8 cellular contexts compared by ENCODE assay signal in genomic region chr11:65780770-65781151, GRCh38. TPM values are rescaled to one million over a fixed set of nuclear protein-coding genes. Genes with fewer than 3 reads are reported as not detected.
DNase-seq lines count a peak whose midpoint lies in the region; ATAC-seq and TF ChIP-seq lines count a peak whose summit lies in the region.

A gene with protein sequence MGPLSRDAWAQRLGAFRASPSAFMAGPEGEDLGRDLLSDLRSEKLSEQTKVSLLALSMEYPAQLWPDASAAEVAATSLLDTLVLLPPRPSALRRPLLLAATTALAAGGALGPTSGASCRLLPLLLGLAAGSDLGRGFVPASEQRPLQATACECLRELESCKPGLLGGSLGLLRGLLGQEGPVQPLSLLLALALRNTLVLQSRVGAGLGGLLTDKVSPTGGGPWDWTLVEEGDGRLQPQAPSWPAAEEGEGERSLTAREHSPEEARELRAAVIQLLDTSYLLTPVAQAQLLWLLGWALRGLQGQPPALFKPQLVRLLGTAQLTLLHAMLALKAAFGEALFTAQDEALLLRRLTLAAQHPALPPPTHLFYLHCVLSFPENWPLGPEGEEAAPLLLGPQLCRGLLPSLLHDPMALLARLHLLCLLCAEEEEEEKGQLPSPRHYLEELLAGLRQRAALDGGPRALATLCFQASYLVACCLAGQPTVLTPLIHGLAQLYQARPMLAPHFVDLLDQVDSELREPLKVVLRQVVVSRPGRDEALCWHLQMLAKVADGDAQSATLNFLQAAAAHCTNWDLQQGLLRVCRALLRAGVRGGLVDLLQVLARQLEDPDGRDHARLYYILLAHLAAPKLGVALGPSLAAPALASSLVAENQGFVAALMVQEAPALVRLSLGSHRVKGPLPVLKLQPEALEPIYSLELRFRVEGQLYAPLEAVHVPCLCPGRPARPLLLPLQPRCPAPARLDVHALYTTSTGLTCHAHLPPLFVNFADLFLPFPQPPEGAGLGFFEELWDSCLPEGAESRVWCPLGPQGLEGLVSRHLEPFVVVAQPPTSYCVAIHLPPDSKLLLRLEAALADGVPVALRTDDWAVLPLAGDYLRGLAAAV (minus strand): TSS chr11:65780976. CDS start chr11:65780591, 385 bp downstream.

- H3K27me3 ChIP-seq in MG63 (0 out of 2 replicates have a peak, but pooled peaks cover 2% of the 10 kb centered on the region), colonic mucosa (peaks cover 1% of the 10 kb centered on the region)

- H3K4me1 ChIP-seq in colonic mucosa = peaks cover 6% of the 10 kb centered on the region

- H3K4me3 Mint-ChIP-seq in activated CD4-positive, alpha-beta T cell treated with anti-CD3 and anti-CD28 coated beads for 36 hours = peak within 1 kb of the TSS; percentile 87

- DNase-seq in GM04504 (ENCODE audit: low read depth) (peak; percentile 38), MG63 (peak; percentile 72), colonic mucosa (peak; percentile 73), left kidney (ENCODE audit: low read depth, low spot score) (peak; percentile 70), NCI-H1694 treated with DMSO at 0.1 percent for 48 hours (lab: John Stamatoyannopoulos, UW) (no peak)
- peak; percentile 87 for DNase-seq in activated CD4-positive, alpha-beta T cell treated with anti-CD3 and anti-CD28 coated beads for 36 hours
- peak; percentile 66 for DNase-seq in stimulated activated CD4-positive, alpha-beta T cell treated with anti-CD3 and anti-CD28 coated beads, Interleukin-2, amount 100 ng/mL, for 4 hours (ENCODE audit: low read depth)

- peak within 1 kb of the TSS; percentile 71 to 73 for H3K9ac ChIP-seq in colonic mucosa (ENCODE audit: low read depth in 2 of 2, low read length in 2 of 2)

- ATAC-seq in GM21737 (IDR thresholded peaks at IDR 0.05; ENCODE audit: unreplicated experiment) = peak; percentile 44
- ATAC-seq in activated CD4-positive, alpha-beta T cell treated with anti-CD3 and anti-CD28 coated beads for 36 hours = peak; percentile 61

- H3K27ac ChIP-seq in colonic mucosa = peak within 1 kb of the TSS; percentile 88

- POLR2A ChIA-PET in activated CD4-positive, alpha-beta T cell treated with anti-CD3 and anti-CD28 coated beads for 36 hours (lab: Charles Lee) = interaction anchor here (0.6 to 2.0 kb wide), 4 partner anchors 9 to 79 kb away, joined by 3 to 6 read pairs (median 4); partner anchors contain the start of genes KAT5 and MUS81

- intact Hi-C loops in activated CD4-positive, alpha-beta T cell treated with anti-CD3 and anti-CD28 coated beads for 36 hours (cut with DNase I, micrococcal nuclease) = loop anchor here (1.0 to 2.0 kb wide), 12 partner anchors 38 to 272 kb away; partner anchors contain the start of genes BANF1 (in 1 of the 2), C11orf68 (in 1 of the 2), DRAP1 (in 1 of the 2) and EIF1AD (in 1 of the 2)
- intact Hi-C loops in colonic mucosa (cut with DNase I) = loop anchor here (1.0 kb wide), 1 partner anchor 38 kb away; no protein-coding TSS in a partner anchor

- peaks cover 17% of the 10 kb centered on the region for H3K27me3 Mint-ChIP-seq in activated CD4-positive, alpha-beta T cell treated with anti-CD3 and anti-CD28 coated beads for 36 hours

- peaks cover 3% of the 10 kb centered on the region for H3K36me3 Mint-ChIP-seq in activated CD4-positive, alpha-beta T cell treated with anti-CD3 and anti-CD28 coated beads for 36 hours (ENCODE audit: low read depth)

- H3K4me3 ChIP-seq in MG63 (peak within 1 kb of the TSS; percentile 77), colonic mucosa (peak within 1 kb of the TSS; percentile 91)

- no peak for TF ChIP-seq CTCF in colonic mucosa (IDR thresholded peaks at IDR 0.05)

- H3K9me3 ChIP-seq in MG63 (no peaks in the 10 kb centered on the region), colonic mucosa (no peaks in the 10 kb centered on the region)

- peaks cover 32% of the 10 kb centered on the region for H3K4me1 Mint-ChIP-seq in activated CD4-positive, alpha-beta T cell treated with anti-CD3 and anti-CD28 coated beads for 36 hours

- peak within 1 kb of the TSS; percentile 83 for H3K27ac Mint-ChIP-seq in activated CD4-positive, alpha-beta T cell treated with anti-CD3 and anti-CD28 coated beads for 36 hours

- CTCF ChIA-PET in activated CD4-positive, alpha-beta T cell treated with anti-CD3 and anti-CD28 coated beads for 36 hours (lab: Charles Lee) = interaction anchor here (0.5 to 6.0 kb wide), 19 partner anchors 10 to 142 kb away, joined by 3 to 74 read pairs (median 6); partner anchors contain the start of genes FIBP, KAT5, MUS81 and SNX32

- H3K36me3 ChIP-seq in MG63 = peaks cover 25% of the 10 kb centered on the region
- H3K36me3 ChIP-seq in colonic mucosa = peaks cover 5% of the 10 kb centered on the region

- no peaks in the 10 kb centered on the region for H3K9me3 Mint-ChIP-seq in activated CD4-positive, alpha-beta T cell treated with anti-CD3 and anti-CD28 coated beads for 36 hours (ENCODE audit: low read depth)

RNA-seq across cellular contexts. Expression of the gene that starts here (rescaled TPM):
- total RNA-seq in MG63 (2014; rRNA removed; shearing (Covaris generic); ENCODE audit: low replicate concordance) = 5.8 and 7.6 TPM in 2 replicates
- 10 to 100 TPM; 11.7 to 14.4 TPM for total RNA-seq in activated CD4-positive, alpha-beta T cell treated with anti-CD3 and anti-CD28 coated beads for 36 hours
- total RNA-seq in colonic mucosa = 10 to 100 TPM; 17.6 to 20.1 TPM
